In the genomic region with DNA sequence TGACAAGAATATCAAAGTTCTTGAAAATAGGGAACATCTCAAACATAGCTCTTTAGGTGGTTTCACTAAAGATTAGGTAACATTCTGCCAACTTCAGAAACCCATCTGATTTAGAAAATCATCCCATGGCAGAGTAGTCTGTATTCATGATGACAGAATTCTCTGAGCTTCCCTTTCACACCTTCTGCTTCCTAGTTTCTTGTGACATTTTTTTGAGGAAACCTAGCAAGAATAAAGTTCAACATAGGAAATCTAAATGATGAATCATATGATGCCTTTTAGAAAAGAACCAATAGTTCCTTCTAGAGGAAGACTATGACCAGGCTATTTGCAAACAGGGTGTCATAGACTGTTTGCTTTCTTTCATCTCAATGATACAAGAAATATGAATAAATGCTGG, we compare ENCODE assay signal across 1 cellular context.
A peak's percentile ranks its signal among the peaks of the same experiment; 100 is the strongest.
TF ChIP-seq lines count a peak whose summit lies in the region.

No MANE protein-coding gene starts in this region.

TF ChIP-seq in endothelial cell of umbilical vein, 7 proteins besides CTCF, POLR2A, EP300 and RAD21:
- TF ChIP-seq MYC (IDR thresholded peaks at IDR 0.05; ENCODE audit: low read depth, low read length): no peak
- TF ChIP-seq JUN (IDR thresholded peaks at IDR 0.05; ENCODE audit: borderline replicate concordance, insufficient read depth, insufficient read length, low read depth): no peak
- TF ChIP-seq GATA2 (IDR thresholded peaks at IDR 0.05; ENCODE audit: insufficient read depth, insufficient read length, low read depth, low read length): no peak
- peak; percentile 22 for TF ChIP-seq FOS (IDR thresholded peaks at IDR 0.05; ENCODE audit: borderline replicate concordance, insufficient read depth, low read length)
- no peak for TF ChIP-seq POLR2AphosphoS5 (IDR thresholded peaks at IDR 0.05; ENCODE audit: insufficient read depth, low read depth, low read length)
